Comparison of ENCODE assay signal across 14 cellular contexts in the genomic region with DNA sequence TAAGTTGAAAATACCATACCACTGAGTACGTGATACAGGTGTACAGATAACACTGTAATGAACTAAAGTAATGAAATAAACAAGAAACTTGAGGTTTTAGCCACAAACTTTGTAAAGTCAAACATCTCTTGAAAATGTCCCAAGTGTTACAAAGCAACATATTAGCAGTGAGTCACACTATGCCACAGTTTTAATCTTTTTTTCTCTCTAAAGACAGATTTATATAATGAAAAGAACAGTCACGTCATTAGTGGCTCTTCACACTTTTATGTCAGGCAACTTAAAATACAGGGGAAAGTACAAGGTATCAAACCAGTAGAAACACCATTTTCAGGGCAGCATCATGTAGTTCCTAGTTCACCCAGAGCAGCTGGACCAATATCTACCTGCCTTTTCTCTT. TPM values are rescaled to one million over a fixed set of nuclear protein-coding genes. Genes with fewer than 3 reads are reported as not detected.
A peak's percentile ranks its signal among the peaks of the same experiment; 100 is the strongest.
DNase-seq lines count a peak whose midpoint lies in the region; ATAC-seq, FAIRE-seq and TF ChIP-seq lines count a peak whose summit lies in the region.
"Had no signal": no experiment of that assay in that cellular context is flagged by ENCODE, and none has a peak within 500 bp of the region (broad histone marks: within the 10 kb centered on the region; RNA-seq: fewer than 3 reads in every experiment).

No MANE protein-coding gene starts in this region.

- DNase-seq in stimulated activated naive CD8-positive, alpha-beta T cell treated with anti-CD3 and anti-CD28 coated beads, Interleukin-15, amount 100 ng/mL, for 72 hours, result no peak
- DNase-seq in stimulated activated naive CD8-positive, alpha-beta T cell treated with anti-CD3 and anti-CD28 coated beads, Interleukin-15, Interleukin-2, amounts not matched to agents 100 U/mL and 50 U/mL, for 24 hours, result no peak
- DNase-seq in epithelial cell of esophagus (ENCODE audit: low read depth) (peak; percentile 4), small intestine (no peak), hepatic stellate cell (ENCODE audit: low spot score) (no peak), Kasumi-1 (lab: John Stamatoyannopoulos, UW) (no peak)
- DNase-seq: BE2C, endodermal cell, head of caudate nucleus, psoas muscle, SW 1271 had no signal

- H3K4me3 Mint-ChIP-seq in stimulated activated naive CD8-positive, alpha-beta T cell treated with anti-CD3 and anti-CD28 coated beads, Interleukin-15, amount 100 ng/mL, for 72 hours, result peak overlapping the region in 1 of 2 donors; percentile 2
- H3K4me3 Mint-ChIP-seq: endodermal cell had no signal

- peak; percentile 96 for ATAC-seq in stimulated activated naive CD8-positive, alpha-beta T cell treated with anti-CD3 and anti-CD28 coated beads, Interleukin-15, amount 100 ng/mL, for 72 hours
- no peak for ATAC-seq in stimulated activated naive CD8-positive, alpha-beta T cell treated with anti-CD3 and anti-CD28 coated beads, Interleukin-15, Interleukin-2, amounts not matched to agents 100 U/mL and 50 U/mL, for 24 hours
- ATAC-seq in HG03460 (IDR thresholded peaks at IDR 0.05; ENCODE audit: unreplicated experiment), result no peak

- H3K36me3 ChIP-seq in KOPT-K1 (ENCODE audit: insufficient read depth, low read length) (no peaks in the 10 kb centered on the region), small intestine (ENCODE audit: control insufficient read depth in 2 of 2, insufficient read depth in 2 of 2, low read length in 2 of 2) (peaks cover 0 to 2% of the 10 kb centered on the region in 2 donors)
- H3K36me3 ChIP-seq: BE2C, breast epithelium had no signal

- H3K27ac ChIP-seq in KOPT-K1 (ENCODE audit: low read depth, low read length, poor library complexity, severe bottlenecking), result peak overlapping the region; percentile 17
- H3K27ac ChIP-seq in small intestine (ENCODE audit: low read depth in 1 of 2, low read length in 1 of 2), result no peak overlapping the region
- H3K27ac ChIP-seq: breast epithelium had no signal

- no peak overlapping the region for H3K4me3 ChIP-seq in epithelial cell of esophagus (ENCODE audit: low read length)
- H3K4me3 ChIP-seq in small intestine (ENCODE audit: low read depth in 1 of 2, low read length in 2 of 2), result no peak overlapping the region
- H3K4me3 ChIP-seq: breast epithelium, psoas muscle had no signal

- no peak for TF ChIP-seq CTCF in epithelial cell of esophagus (IDR thresholded peaks at IDR 0.05; ENCODE audit: insufficient read depth, low read depth, low read length, missing control alignments)

- H3K27me3 ChIP-seq in small intestine (ENCODE audit: control insufficient read depth in 2 of 2, insufficient read depth in 2 of 2, low read length in 2 of 2), result no peaks in the 10 kb centered on the region
- H3K27me3 ChIP-seq: BE2C, breast epithelium had no signal

- 75 to 76% (median 76%) methylated on average over 2 of the region's 2 CpGs for WGBS in small intestine, 3 donors

- H3K9me3 ChIP-seq in KOPT-K1 (ENCODE audit: insufficient read depth, low read length, poor library complexity, severe bottlenecking) (no peaks in the 10 kb centered on the region), small intestine (ENCODE audit: control insufficient read depth, low read depth) (no peaks in the 10 kb centered on the region)
- H3K9me3 ChIP-seq: BE2C, breast epithelium, psoas muscle had no signal

- H3K27me3 Mint-ChIP-seq in stimulated activated naive CD8-positive, alpha-beta T cell treated with anti-CD3 and anti-CD28 coated beads, Interleukin-15, amount 100 ng/mL, for 72 hours, result no peaks in the 10 kb centered on the region

- H3K27ac Mint-ChIP-seq in stimulated activated naive CD8-positive, alpha-beta T cell treated with anti-CD3 and anti-CD28 coated beads, Interleukin-15, amount 100 ng/mL, for 72 hours, result no peak overlapping the region
- H3K27ac Mint-ChIP-seq: endodermal cell had no signal

- no peaks in the 10 kb centered on the region for H3K9me3 Mint-ChIP-seq in stimulated activated naive CD8-positive, alpha-beta T cell treated with anti-CD3 and anti-CD28 coated beads, Interleukin-15, amount 100 ng/mL, for 72 hours
- H3K9me3 Mint-ChIP-seq: endodermal cell had no signal

- peaks cover 17% of the 10 kb centered on the region for H3K4me1 Mint-ChIP-seq in stimulated activated naive CD8-positive, alpha-beta T cell treated with anti-CD3 and anti-CD28 coated beads, Interleukin-15, amount 100 ng/mL, for 72 hours
- H3K4me1 Mint-ChIP-seq: endodermal cell had no signal

- FAIRE-seq in small intestine (lab: Jason Lieb, UNC), result no peak

- H3K4me1 ChIP-seq in small intestine (ENCODE audit: control insufficient read depth in 2 of 2, insufficient read depth in 1 of 2, low read depth in 1 of 2, low read length in 1 of 2), result no peaks in the 10 kb centered on the region
- H3K4me1 ChIP-seq: BE2C, breast epithelium, psoas muscle had no signal

RNA-seq across cellular contexts. Expression of gene RAPH1, which starts 42.1 kb away (rescaled TPM):
- 1 to 10 TPM; 6.2 to 6.9 (median 6.8) TPM for polyA plus RNA-seq in small intestine
